ENCODE assay signal across 1 cellular context in the genomic region with DNA sequence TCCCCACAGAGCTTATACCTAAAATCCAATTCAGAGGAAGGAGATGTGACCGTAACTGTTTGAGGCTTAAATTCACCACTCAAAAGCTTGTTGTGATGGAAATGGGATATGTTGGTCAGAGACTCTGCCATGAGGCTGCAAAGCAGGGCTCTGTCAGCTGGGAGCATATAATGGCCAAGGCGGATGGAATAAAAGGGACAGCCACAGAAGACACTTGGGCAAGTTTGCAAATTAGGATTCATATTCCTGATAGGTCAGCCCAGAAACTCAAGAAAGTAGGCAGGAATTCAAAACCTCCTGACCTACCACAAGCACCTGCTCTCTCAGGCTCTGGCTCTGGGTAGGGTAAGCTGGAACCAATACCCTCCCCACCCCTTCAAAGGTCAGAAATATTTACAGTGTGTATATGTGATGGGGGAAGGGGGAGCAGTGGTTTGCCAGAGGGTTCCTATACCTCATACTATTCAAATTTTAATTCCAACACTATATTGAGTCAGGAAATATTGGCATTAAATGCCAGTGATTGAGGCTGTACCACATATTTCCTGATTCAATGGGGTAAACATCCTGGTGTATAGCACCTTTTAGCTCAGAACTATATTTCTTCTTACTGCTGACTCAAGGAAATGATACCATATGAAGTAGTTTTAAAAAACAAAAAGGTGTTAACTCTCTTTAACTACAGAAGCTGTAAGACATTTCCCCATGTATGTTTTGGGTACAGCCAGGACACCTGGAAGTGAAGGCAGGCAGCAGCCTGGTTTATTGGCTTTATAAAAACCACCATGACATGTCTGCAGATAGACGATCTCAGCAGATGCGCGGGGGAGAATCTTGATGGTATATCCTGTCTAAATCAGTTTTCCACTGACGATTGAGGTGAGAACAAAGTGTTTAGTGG.
TF ChIP-seq lines count a peak whose summit lies in the region.

No MANE protein-coding gene starts in this region.

TF ChIP-seq in WTC11, 78 proteins besides CTCF, POLR2A, EP300 and RAD21 (continued from another document):
- TF ChIP-seq, protein P1, sequence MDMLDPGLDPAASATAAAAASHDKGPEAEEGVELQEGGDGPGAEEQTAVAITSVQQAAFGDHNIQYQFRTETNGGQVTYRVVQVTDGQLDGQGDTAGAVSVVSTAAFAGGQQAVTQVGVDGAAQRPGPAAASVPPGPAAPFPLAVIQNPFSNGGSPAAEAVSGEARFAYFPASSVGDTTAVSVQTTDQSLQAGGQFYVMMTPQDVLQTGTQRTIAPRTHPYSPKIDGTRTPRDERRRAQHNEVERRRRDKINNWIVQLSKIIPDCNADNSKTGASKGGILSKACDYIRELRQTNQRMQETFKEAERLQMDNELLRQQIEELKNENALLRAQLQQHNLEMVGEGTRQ (CRISPR knock-in tag; IDR thresholded peaks at IDR 0.05): no peak
- TF ChIP-seq TEAD1 (CRISPR knock-in tag; IDR thresholded peaks at IDR 0.05) (no peak), ZNF423 (CRISPR knock-in tag; IDR thresholded peaks at IDR 0.05) (no peak), ZNF138 (CRISPR knock-in tag; conservative IDR thresholded peaks at IDR 0.05) (no peak), NR3C1 (CRISPR knock-in tag; conservative IDR thresholded peaks at IDR 0.05; ENCODE audit: low read depth) (no peak), ZNF671 (CRISPR knock-in tag; IDR thresholded peaks at IDR 0.05) (no peak), ZNF512 (CRISPR knock-in tag; IDR thresholded peaks at IDR 0.05; ENCODE audit: borderline replicate concordance) (no peak), ARID4B (CRISPR knock-in tag; IDR thresholded peaks at IDR 0.05; ENCODE audit: borderline replicate concordance) (no peak), RORB (CRISPR knock-in tag; IDR thresholded peaks at IDR 0.05) (no peak), GTF2I (CRISPR knock-in tag; conservative IDR thresholded peaks at IDR 0.05) (no peak), JUN (CRISPR knock-in tag; IDR thresholded peaks at IDR 0.05) (no peak), FOXK1 (CRISPR knock-in tag; IDR thresholded peaks at IDR 0.05) (no peak), ZNF532 (CRISPR knock-in tag; IDR thresholded peaks at IDR 0.05; ENCODE audit: borderline replicate concordance) (no peak), ATF3 (CRISPR knock-in tag; conservative IDR thresholded peaks at IDR 0.05) (no peak), IRF1 (CRISPR knock-in tag; IDR thresholded peaks at IDR 0.05) (no peak)
- TF ChIP-seq, protein P2, sequence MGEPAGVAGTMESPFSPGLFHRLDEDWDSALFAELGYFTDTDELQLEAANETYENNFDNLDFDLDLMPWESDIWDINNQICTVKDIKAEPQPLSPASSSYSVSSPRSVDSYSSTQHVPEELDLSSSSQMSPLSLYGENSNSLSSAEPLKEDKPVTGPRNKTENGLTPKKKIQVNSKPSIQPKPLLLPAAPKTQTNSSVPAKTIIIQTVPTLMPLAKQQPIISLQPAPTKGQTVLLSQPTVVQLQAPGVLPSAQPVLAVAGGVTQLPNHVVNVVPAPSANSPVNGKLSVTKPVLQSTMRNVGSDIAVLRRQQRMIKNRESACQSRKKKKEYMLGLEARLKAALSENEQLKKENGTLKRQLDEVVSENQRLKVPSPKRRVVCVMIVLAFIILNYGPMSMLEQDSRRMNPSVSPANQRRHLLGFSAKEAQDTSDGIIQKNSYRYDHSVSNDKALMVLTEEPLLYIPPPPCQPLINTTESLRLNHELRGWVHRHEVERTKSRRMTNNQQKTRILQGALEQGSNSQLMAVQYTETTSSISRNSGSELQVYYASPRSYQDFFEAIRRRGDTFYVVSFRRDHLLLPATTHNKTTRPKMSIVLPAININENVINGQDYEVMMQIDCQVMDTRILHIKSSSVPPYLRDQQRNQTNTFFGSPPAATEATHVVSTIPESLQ (CRISPR knock-in tag; IDR thresholded peaks at IDR 0.05): no peak
- TF ChIP-seq, protein P3, sequence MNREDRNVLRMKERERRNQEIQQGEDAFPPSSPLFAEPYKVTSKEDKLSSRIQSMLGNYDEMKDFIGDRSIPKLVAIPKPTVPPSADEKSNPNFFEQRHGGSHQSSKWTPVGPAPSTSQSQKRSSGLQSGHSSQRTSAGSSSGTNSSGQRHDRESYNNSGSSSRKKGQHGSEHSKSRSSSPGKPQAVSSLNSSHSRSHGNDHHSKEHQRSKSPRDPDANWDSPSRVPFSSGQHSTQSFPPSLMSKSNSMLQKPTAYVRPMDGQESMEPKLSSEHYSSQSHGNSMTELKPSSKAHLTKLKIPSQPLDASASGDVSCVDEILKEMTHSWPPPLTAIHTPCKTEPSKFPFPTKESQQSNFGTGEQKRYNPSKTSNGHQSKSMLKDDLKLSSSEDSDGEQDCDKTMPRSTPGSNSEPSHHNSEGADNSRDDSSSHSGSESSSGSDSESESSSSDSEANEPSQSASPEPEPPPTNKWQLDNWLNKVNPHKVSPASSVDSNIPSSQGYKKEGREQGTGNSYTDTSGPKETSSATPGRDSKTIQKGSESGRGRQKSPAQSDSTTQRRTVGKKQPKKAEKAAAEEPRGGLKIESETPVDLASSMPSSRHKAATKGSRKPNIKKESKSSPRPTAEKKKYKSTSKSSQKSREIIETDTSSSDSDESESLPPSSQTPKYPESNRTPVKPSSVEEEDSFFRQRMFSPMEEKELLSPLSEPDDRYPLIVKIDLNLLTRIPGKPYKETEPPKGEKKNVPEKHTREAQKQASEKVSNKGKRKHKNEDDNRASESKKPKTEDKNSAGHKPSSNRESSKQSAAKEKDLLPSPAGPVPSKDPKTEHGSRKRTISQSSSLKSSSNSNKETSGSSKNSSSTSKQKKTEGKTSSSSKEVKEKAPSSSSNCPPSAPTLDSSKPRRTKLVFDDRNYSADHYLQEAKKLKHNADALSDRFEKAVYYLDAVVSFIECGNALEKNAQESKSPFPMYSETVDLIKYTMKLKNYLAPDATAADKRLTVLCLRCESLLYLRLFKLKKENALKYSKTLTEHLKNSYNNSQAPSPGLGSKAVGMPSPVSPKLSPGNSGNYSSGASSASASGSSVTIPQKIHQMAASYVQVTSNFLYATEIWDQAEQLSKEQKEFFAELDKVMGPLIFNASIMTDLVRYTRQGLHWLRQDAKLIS (CRISPR knock-in tag; IDR thresholded peaks at IDR 0.05; ENCODE audit: borderline replicate concordance): no peak
TF ChIP-seq in WTC11: peak in this region for 0.
